In the genomic region with DNA sequence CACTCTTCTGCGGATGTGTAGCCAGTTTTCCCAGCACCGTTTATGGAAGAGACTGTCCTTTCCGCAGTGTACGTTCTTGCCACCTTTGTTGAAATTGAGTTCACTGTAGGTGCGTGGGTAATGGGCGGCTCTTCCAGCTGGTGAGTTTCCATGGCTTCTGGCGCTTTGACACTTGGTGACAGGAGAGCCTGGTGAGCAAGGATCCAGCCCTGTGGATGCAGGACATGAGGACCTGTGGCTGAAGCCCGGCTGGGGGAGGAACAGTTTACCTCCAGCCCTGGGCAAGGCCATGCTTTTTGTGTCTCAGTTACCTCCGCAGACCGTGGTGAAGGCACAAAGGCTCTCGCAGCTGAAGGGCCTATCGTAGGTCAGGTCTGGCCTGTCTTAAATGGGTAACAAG, we compare ENCODE assay signal across 17 cellular contexts.
"Had no signal": no experiment of that assay in that cellular context is flagged by ENCODE, and none has a peak within 500 bp of the region (broad histone marks: within the 10 kb centered on the region; RNA-seq: fewer than 3 reads in every experiment).

No MANE protein-coding gene starts in this region.

- H3K4me3 ChIP-seq: hepatocyte, spleen, thoracic aorta, upper lobe of left lung had no signal

- H3K9me3 ChIP-seq: spleen, thoracic aorta, upper lobe of left lung had no signal

- H3K4me3 Mint-ChIP-seq: activated naive CD8-positive, alpha-beta T cell treated with anti-CD3 and anti-CD28 coated beads for 36 hours; activated T-helper 1 cell treated with anti-CD3 and anti-CD28 coated beads, Interleukin-12 subunit alpha, Interleukin-12 subunit beta, Interleukin-2, Interleukin-4 antibody, amounts not matched to agents 30 ng/mL and 10 ng/mL and 1 ng/mL, durations not matched to agents 14 hours and 24 hours and 36 hours; stimulated activated memory B cell treated with anti-CD40 and anti-IgM and Interleukin-4, amounts not matched to agents 10 μg/mL and 1 μg/mL and 100 μg/mL, for 72 hours had no signal

- H3K27me3 Mint-ChIP-seq: activated naive CD8-positive, alpha-beta T cell treated with anti-CD3 and anti-CD28 coated beads for 36 hours; stimulated activated memory B cell treated with anti-CD40 and anti-IgM and Interleukin-4, amounts not matched to agents 10 μg/mL and 1 μg/mL and 100 μg/mL, for 72 hours had no signal

- ATAC-seq: left colon; stimulated activated memory B cell treated with anti-CD40 and anti-IgM and Interleukin-4, amounts not matched to agents 10 μg/mL and 1 μg/mL and 100 μg/mL, for 72 hours had no signal

- H3K27ac Mint-ChIP-seq: activated T-helper 1 cell treated with anti-CD3 and anti-CD28 coated beads, Interleukin-12 subunit alpha, Interleukin-12 subunit beta, Interleukin-2, Interleukin-4 antibody, amounts not matched to agents 30 ng/mL and 10 ng/mL and 1 ng/mL, durations not matched to agents 14 hours and 24 hours and 36 hours; stimulated activated memory B cell treated with anti-CD40 and anti-IgM and Interleukin-4, amounts not matched to agents 10 μg/mL and 1 μg/mL and 100 μg/mL, for 72 hours had no signal

- H3K36me3 ChIP-seq: thoracic aorta, upper lobe of left lung, WERI-Rb-1 had no signal

- H3K27ac ChIP-seq: hepatocyte, parathyroid adenoma, thoracic aorta, upper lobe of left lung, WERI-Rb-1 had no signal

- H3K9me3 Mint-ChIP-seq: activated T-helper 1 cell treated with anti-CD3 and anti-CD28 coated beads, Interleukin-12 subunit alpha, Interleukin-12 subunit beta, Interleukin-2, Interleukin-4 antibody, amounts not matched to agents 30 ng/mL and 10 ng/mL and 1 ng/mL, durations not matched to agents 14 hours and 24 hours and 36 hours; stimulated activated memory B cell treated with anti-CD40 and anti-IgM and Interleukin-4, amounts not matched to agents 10 μg/mL and 1 μg/mL and 100 μg/mL, for 72 hours had no signal

- DNase-seq: activated CD4-positive, alpha-beta T cell treated with anti-CD3 and anti-CD28 coated beads for 1 hour; activated CD4-positive, alpha-beta T cell treated with anti-CD3 and anti-CD28 coated beads, Interleukin-2, amount 50 U/mL, for 48 hours; activated gamma-delta T cell treated with Interleukin-2 at 50 U/mL for 16 hours; activated naive CD8-positive, alpha-beta T cell treated with anti-CD3 and anti-CD28 coated beads for 36 hours; activated T-cell treated with anti-CD3 and anti-CD28 coated beads for 4 hours; amniotic stem cell; effector CD4-positive, alpha-beta T cell; left colon; spleen; stimulated activated CD4-positive, alpha-beta T cell treated with anti-CD3 and anti-CD28 coated beads, Interleukin-4, amount 100 ng/mL, for 4 hours; WERI-Rb-1 had no signal

- H3K27me3 ChIP-seq: hepatocyte, spleen, upper lobe of left lung had no signal

- H3K4me1 ChIP-seq: parathyroid adenoma had no signal
